In the genomic region with DNA sequence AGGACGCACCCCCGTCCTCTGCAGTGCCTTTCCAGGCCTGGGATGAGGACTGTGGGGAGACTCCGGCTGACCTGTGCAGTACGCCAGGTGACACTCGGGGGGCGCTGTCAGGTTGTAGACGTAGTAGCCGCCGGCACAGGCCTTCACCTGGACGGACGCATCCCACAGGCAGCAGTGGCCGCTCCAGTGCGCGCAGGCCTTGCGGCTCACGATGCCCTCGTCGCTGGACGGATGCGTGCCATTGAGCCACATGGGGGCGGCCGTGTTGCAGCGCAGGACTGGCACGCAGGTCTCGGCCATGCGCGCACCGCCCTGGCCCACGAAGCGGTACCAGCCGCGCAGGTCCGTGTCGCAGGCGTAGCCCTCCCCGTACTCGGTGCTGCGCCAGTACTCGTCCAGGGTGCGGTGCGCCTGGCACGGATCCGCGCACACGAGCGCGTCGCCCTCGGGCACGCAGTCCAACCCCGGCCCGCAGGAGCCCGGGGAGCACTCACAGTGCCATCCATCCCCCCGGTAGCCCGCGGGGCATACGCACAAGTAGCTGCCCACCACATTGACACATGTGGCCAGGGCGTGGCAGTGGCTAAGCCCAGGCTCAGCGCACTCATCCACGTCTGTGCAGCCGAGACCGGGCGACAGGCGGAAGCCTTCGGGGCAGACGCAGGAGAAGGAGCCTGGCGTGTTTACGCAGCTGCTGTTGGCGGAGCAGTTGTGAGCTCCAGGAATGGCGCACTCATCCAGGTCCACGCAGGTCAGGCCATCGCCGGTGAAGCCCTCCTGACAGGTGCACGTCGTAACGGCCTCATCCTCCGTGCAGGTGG, we compare ENCODE assay signal across 13 cellular contexts. TPM values are rescaled to one million over a fixed set of nuclear protein-coding genes. Genes with fewer than 3 reads are reported as not detected.
DNase-seq lines count a peak whose midpoint lies in the region; ATAC-seq, FAIRE-seq and TF ChIP-seq lines count a peak whose summit lies in the region.
"Had no signal": no experiment of that assay in that cellular context is flagged by ENCODE, and none has a peak within 500 bp of the region (broad histone marks: within the 10 kb centered on the region; RNA-seq: fewer than 3 reads in every experiment).

No MANE protein-coding gene starts in this region.

- H3K9ac ChIP-seq in HepG2 (ENCODE audit: insufficient read depth, low read depth, low read length): no peak overlapping the region

- TF ChIP-seq CTCF in 22Rv1 (IDR thresholded peaks at IDR 0.05): peak; percentile 54
- TF ChIP-seq CTCF in GM12875 (IDR thresholded peaks at IDR 0.05; ENCODE audit: borderline replicate concordance, insufficient read depth, low read depth, low read length): peak; percentile 16; the same call in 1 of the 2 replicates
- TF ChIP-seq CTCF in RWPE2 (IDR thresholded peaks at IDR 0.05; ENCODE audit: poor library complexity, severe bottlenecking): no peak
- peak; percentile 75 for TF ChIP-seq CTCF in HepG2 (CRISPR knock-in tag; IDR thresholded peaks at IDR 0.05)
- no peak for TF ChIP-seq CTCF in activated CD8-positive, alpha-beta T cell treated with anti-CD3 and anti-CD28 coated beads for 36 hours (IDR thresholded peaks at IDR 0.05)
- TF ChIP-seq CTCF in CD14-positive monocyte (IDR thresholded peaks at IDR 0.05): no peak

- no peaks in the 10 kb centered on the region for H3K9me3 ChIP-seq in RWPE2 (ENCODE audit: severe bottlenecking)
- no peaks in the 10 kb centered on the region for H3K9me3 ChIP-seq in HepG2 (ENCODE audit: low read length)
- H3K9me3 ChIP-seq: heart left ventricle, MG63 had no signal

- ATAC-seq in RWPE2 (ENCODE audit: low read depth) (peak; percentile 23; the same call in 2 of the 3 replicates), HepG2 (peak; percentile 72), GM18517 (IDR thresholded peaks at IDR 0.05; ENCODE audit: unreplicated experiment) (no peak), GM21423 (IDR thresholded peaks at IDR 0.05; ENCODE audit: unreplicated experiment) (no peak)
- ATAC-seq in activated CD8-positive, alpha-beta T cell treated with anti-CD3 and anti-CD28 coated beads for 36 hours: no peak

- DNase-seq in RWPE2 (ENCODE audit: low spot score) (no peak), HepG2 (ENCODE audit: low spot score) (no peak), CD14-positive monocyte (ENCODE audit: low spot score) (no peak)
- no peak for DNase-seq in activated CD8-positive, alpha-beta T cell treated with anti-CD3 and anti-CD28 coated beads for 36 hours
- DNase-seq: heart left ventricle, mammary epithelial cell, MG63 had no signal

- H3K4me3 ChIP-seq in GM12875 (ENCODE audit: low read depth, low read length) (no peak overlapping the region), RWPE2 (ENCODE audit: severe bottlenecking) (no peak overlapping the region), HepG2 (replicated peaks in 1 of 3; ENCODE audit: insufficient read depth in 1 of 3, low read depth in 2 of 3, low read length in 3 of 3) (no peak overlapping the region)
- H3K4me3 ChIP-seq: heart left ventricle, MG63 had no signal

- no peak for TF ChIP-seq POLR2A in HepG2 (IDR thresholded peaks at IDR 0.05; ENCODE audit: insufficient read depth in 1 of 2, low read depth in 2 of 2, low read length in 2 of 2)

- H3K27ac ChIP-seq in 22Rv1: no peak overlapping the region
- no peak overlapping the region for H3K27ac ChIP-seq in RWPE2 (ENCODE audit: poor library complexity, severe bottlenecking)
- H3K27ac ChIP-seq in HepG2 (ENCODE audit: extremely low read length, insufficient read depth, low read length): no peak overlapping the region
- H3K27ac ChIP-seq: heart left ventricle had no signal

- H3K4me1 Mint-ChIP-seq in activated CD8-positive, alpha-beta T cell treated with anti-CD3 and anti-CD28 coated beads for 36 hours (ENCODE audit: low read depth): no peaks in the 10 kb centered on the region
- no peaks in the 10 kb centered on the region for H3K4me1 Mint-ChIP-seq in CD14-positive monocyte

- BruUV-seq in HepG2 (replicated peaks; lab: Mats Ljungman, UMichigan): no TSS peak

- POLR2A ChIA-PET in HepG2 (lab: Yijun Ruan, JAX): no interaction called here
- POLR2A ChIA-PET in activated CD8-positive, alpha-beta T cell treated with anti-CD3 and anti-CD28 coated beads for 36 hours (lab: Charles Lee): no interaction called here

- no peak for FAIRE-seq in HepG2 (lab: Jason Lieb, UNC)
- FAIRE-seq: endometrium had no signal

- H3K27me3 ChIP-seq in RWPE2 (ENCODE audit: insufficient read depth, poor library complexity, severe bottlenecking): peaks cover 4% of the 10 kb centered on the region
- no peaks in the 10 kb centered on the region for H3K27me3 ChIP-seq in HepG2 (ENCODE audit: control insufficient read depth in 1 of 2, insufficient read depth in 2 of 2, low read length in 2 of 2)

- H3K79me2 ChIP-seq in HepG2 (ENCODE audit: insufficient read depth, low read length): no peaks in the 10 kb centered on the region

- peak; percentile 37; the same call in 1 of the 2 replicates for TF ChIP-seq RAD21 in HepG2 (CRISPR knock-in tag; IDR thresholded peaks at IDR 0.05)

- no peak overlapping the region for H3K4me3 Mint-ChIP-seq in activated CD8-positive, alpha-beta T cell treated with anti-CD3 and anti-CD28 coated beads for 36 hours
- no peak overlapping the region for H3K4me3 Mint-ChIP-seq in CD14-positive monocyte

- in situ Hi-C loops in HepG2 (cut with HindIII; ENCODE audit: extremely low pct_ligation_motif_present, low pct_unique_long_range_greater_than_20kb): no loop called here

- no peaks in the 10 kb centered on the region for H3K36me3 Mint-ChIP-seq in activated CD8-positive, alpha-beta T cell treated with anti-CD3 and anti-CD28 coated beads for 36 hours (ENCODE audit: low read depth)
- H3K36me3 Mint-ChIP-seq in CD14-positive monocyte: no peaks in the 10 kb centered on the region

- WGBS in HepG2 (ENCODE audit: low lambda C conversion rate): 75% methylated on average over 62 of the region's 77 CpGs

- TF ChIP-seq EP300 in HepG2 (IDR thresholded peaks at IDR 0.05; ENCODE audit: low read depth in 2 of 2, low read length in 2 of 2): no peak
- TF ChIP-seq EP300 in HepG2 (CRISPR knock-in tag; IDR thresholded peaks at IDR 0.05; ENCODE audit: borderline replicate concordance): no peak

- no peaks in the 10 kb centered on the region for H3K9me3 Mint-ChIP-seq in activated CD8-positive, alpha-beta T cell treated with anti-CD3 and anti-CD28 coated beads for 36 hours
- peaks cover 0 to 2% (median 0%) of the 10 kb centered on the region in 7 donors for H3K9me3 Mint-ChIP-seq in CD14-positive monocyte

- H3K4me2 ChIP-seq in HepG2 (ENCODE audit: low read depth, low read length): no peak overlapping the region

- peaks cover 2% of the 10 kb centered on the region for H3K27me3 Mint-ChIP-seq in activated CD8-positive, alpha-beta T cell treated with anti-CD3 and anti-CD28 coated beads for 36 hours
- peaks cover 4 to 17% (median 4%) of the 10 kb centered on the region in 3 donors for H3K27me3 Mint-ChIP-seq in CD14-positive monocyte (ENCODE audit: low read depth in 3 of 3)

- no peak overlapping the region for H3K27ac Mint-ChIP-seq in activated CD8-positive, alpha-beta T cell treated with anti-CD3 and anti-CD28 coated beads for 36 hours
- H3K27ac Mint-ChIP-seq in CD14-positive monocyte: no peak overlapping the region

- intact Hi-C loops in HepG2 (cut with micrococcal nuclease; ENCODE audit: unreplicated experiment) (no loop called here), CD14-positive monocyte (cut with micrococcal nuclease) (no loop called here)
- intact Hi-C loops in activated CD8-positive, alpha-beta T cell treated with anti-CD3 and anti-CD28 coated beads for 36 hours (cut with micrococcal nuclease): no loop called here

- no peak overlapping the region for H2AFZ ChIP-seq in HepG2 (ENCODE audit: low read length)

- H4K20me1 ChIP-seq in HepG2 (ENCODE audit: insufficient read depth, low read length): no peaks in the 10 kb centered on the region

- H3K4me1 ChIP-seq in RWPE2 (ENCODE audit: insufficient read depth, poor library complexity, severe bottlenecking): no peaks in the 10 kb centered on the region
- H3K4me1 ChIP-seq in HepG2 (ENCODE audit: insufficient read depth, low read length): peaks cover 7% of the 10 kb centered on the region; the same call in 1 of the 2 replicates
- H3K4me1 ChIP-seq: heart left ventricle had no signal

- H3K36me3 ChIP-seq in RWPE2 (ENCODE audit: low read depth): no peaks in the 10 kb centered on the region
- no peaks in the 10 kb centered on the region for H3K36me3 ChIP-seq in HepG2 (replicated peaks in 1 of 2; ENCODE audit: control insufficient read depth in 1 of 2, insufficient read depth in 2 of 2, low read length in 2 of 2)
- H3K36me3 ChIP-seq: heart left ventricle, MG63 had no signal

- CTCF ChIA-PET in HepG2 (lab: Yijun Ruan, JAX; ENCODE audit: low intra/inter-chr PET ratio, low total read pairs): no interaction called here
- CTCF ChIA-PET in activated CD8-positive, alpha-beta T cell treated with anti-CD3 and anti-CD28 coated beads for 36 hours (lab: Charles Lee): no interaction called here

RNA-seq across cellular contexts. Expression of gene UMOD, which starts 3.9 kb away (rescaled TPM):
- total RNA-seq in HepG2 (2016; rRNA removed; fragmentation: Illumina TruSeq; extraction: Trizol): not detected in 2 replicates
- total RNA-seq in HepG2 (2016; cell fraction: cytosol; rRNA removed; fragmentation: Illumina TruSeq; extraction: Trizol; ENCODE audit: low read depth): not detected in 2 replicates
- not detected in 2 replicates for total RNA-seq in HepG2 (2016; cell fraction: insoluble cytoplasmic fraction; rRNA removed; fragmentation: Illumina TruSeq; extraction: Trizol)
- total RNA-seq in HepG2 (2016; cell fraction: membrane; rRNA removed; fragmentation: Illumina TruSeq; extraction: Trizol): not detected in 2 replicates
- not detected in 2 replicates for total RNA-seq in HepG2 (2016; cell fraction: nucleus; rRNA removed; fragmentation: Illumina TruSeq; extraction: Trizol)
- polyA plus RNA-seq in HepG2 (2011; rRNA removed) (not detected in 2 replicates), CD14-positive monocyte (not detected)
- polyA plus RNA-seq in HepG2 (2011; cell fraction: cytosol; rRNA removed): not detected in 2 replicates
- not detected in 2 replicates for polyA plus RNA-seq in HepG2 (2011; cell fraction: nucleus; rRNA removed)
- not detected in 2 replicates for polyA plus RNA-seq in HepG2 (2012)
- not detected in 2 replicates for polyA plus RNA-seq in HepG2 (2016; cell fraction: cytosol; fragmentation: Illumina TruSeq; extraction: Trizol; ENCODE audit: low read depth)
- not detected in 2 replicates for polyA plus RNA-seq in HepG2 (2016; cell fraction: insoluble cytoplasmic fraction; fragmentation: Illumina TruSeq; extraction: Trizol; ENCODE audit: low read depth)
- polyA plus RNA-seq in HepG2 (2016; cell fraction: membrane; fragmentation: Illumina TruSeq; extraction: Trizol; ENCODE audit: low read depth): not detected in 2 replicates
- not detected in 2 replicates for polyA plus RNA-seq in HepG2 (2016; cell fraction: nucleus; fragmentation: Illumina TruSeq; extraction: Trizol; ENCODE audit: insufficient read depth, low read depth)
- polyA minus RNA-seq in HepG2 (2011; rRNA and poly(A)+ RNA removed; ENCODE audit: low replicate concordance): not detected in 2 replicates
- not detected in 2 replicates for polyA minus RNA-seq in HepG2 (2011; cell fraction: cytosol; rRNA and poly(A)+ RNA removed)
- not detected in 2 replicates for polyA minus RNA-seq in HepG2 (2011; cell fraction: nucleus; rRNA and poly(A)+ RNA removed)
- not detected for total RNA-seq in activated CD8-positive, alpha-beta T cell treated with anti-CD3 and anti-CD28 coated beads for 36 hours
- total RNA-seq: heart left ventricle, mammary epithelial cell, omental fat pad had no signal
- polyA plus RNA-seq: heart left ventricle, mammary epithelial cell had no signal

RNA-seq across cellular contexts. Expression of gene GP2, which starts 21.3 kb away (rescaled TPM):
- 0.69 and 0.88 TPM in 2 replicates for total RNA-seq in HepG2 (2016; rRNA removed; fragmentation: Illumina TruSeq; extraction: Trizol)
- total RNA-seq in HepG2 (2016; cell fraction: cytosol; rRNA removed; fragmentation: Illumina TruSeq; extraction: Trizol; ENCODE audit: low read depth): 0.30 TPM in 1 of 2 replicates, not detected in the other
- total RNA-seq in HepG2 (2016; cell fraction: insoluble cytoplasmic fraction; rRNA removed; fragmentation: Illumina TruSeq; extraction: Trizol): 0.49 and 0.76 TPM in 2 replicates
- total RNA-seq in HepG2 (2016; cell fraction: membrane; rRNA removed; fragmentation: Illumina TruSeq; extraction: Trizol): 0.34 and 0.48 TPM in 2 replicates
- 0.93 and 1.8 TPM in 2 replicates for total RNA-seq in HepG2 (2016; cell fraction: nucleus; rRNA removed; fragmentation: Illumina TruSeq; extraction: Trizol)
- polyA plus RNA-seq in HepG2 (2011; rRNA removed) (0.15 and 0.25 TPM in 2 replicates), CD14-positive monocyte (not detected)
- polyA plus RNA-seq in HepG2 (2011; cell fraction: cytosol; rRNA removed): 0.19 and 0.36 TPM in 2 replicates
- 0.16 TPM in 1 of 2 replicates, not detected in the other for polyA plus RNA-seq in HepG2 (2011; cell fraction: nucleus; rRNA removed)
- polyA plus RNA-seq in HepG2 (2012): not detected in 2 replicates
- polyA plus RNA-seq in HepG2 (2016; cell fraction: cytosol; fragmentation: Illumina TruSeq; extraction: Trizol; ENCODE audit: low read depth): 0.09 and 0.18 TPM in 2 replicates
- 0.34 and 0.84 TPM in 2 replicates for polyA plus RNA-seq in HepG2 (2016; cell fraction: insoluble cytoplasmic fraction; fragmentation: Illumina TruSeq; extraction: Trizol; ENCODE audit: low read depth)
- polyA plus RNA-seq in HepG2 (2016; cell fraction: membrane; fragmentation: Illumina TruSeq; extraction: Trizol; ENCODE audit: low read depth): 0.08 TPM in 1 of 2 replicates, not detected in the other
- polyA plus RNA-seq in HepG2 (2016; cell fraction: nucleus; fragmentation: Illumina TruSeq; extraction: Trizol; ENCODE audit: insufficient read depth, low read depth): 0.73 and 1.5 TPM in 2 replicates
- 0.24 TPM in 1 of 2 replicates, not detected in the other for polyA minus RNA-seq in HepG2 (2011; rRNA and poly(A)+ RNA removed; ENCODE audit: low replicate concordance)
- not detected in 2 replicates for polyA minus RNA-seq in HepG2 (2011; cell fraction: cytosol; rRNA and poly(A)+ RNA removed)
- polyA minus RNA-seq in HepG2 (2011; cell fraction: nucleus; rRNA and poly(A)+ RNA removed): not detected in 2 replicates
- total RNA-seq in activated CD8-positive, alpha-beta T cell treated with anti-CD3 and anti-CD28 coated beads for 36 hours: not detected
- total RNA-seq: mammary epithelial cell had no signal
- polyA plus RNA-seq: mammary epithelial cell had no signal

RNA-seq across cellular contexts. Expression of gene PDILT, which starts 56.0 kb away (rescaled TPM):
- total RNA-seq in HepG2 (2016; rRNA removed; fragmentation: Illumina TruSeq; extraction: Trizol): not detected in 2 replicates
- total RNA-seq in HepG2 (2016; cell fraction: cytosol; rRNA removed; fragmentation: Illumina TruSeq; extraction: Trizol; ENCODE audit: low read depth): not detected in 2 replicates
- total RNA-seq in HepG2 (2016; cell fraction: insoluble cytoplasmic fraction; rRNA removed; fragmentation: Illumina TruSeq; extraction: Trizol): not detected in 2 replicates
- total RNA-seq in HepG2 (2016; cell fraction: membrane; rRNA removed; fragmentation: Illumina TruSeq; extraction: Trizol): not detected in 2 replicates
- not detected in 2 replicates for total RNA-seq in HepG2 (2016; cell fraction: nucleus; rRNA removed; fragmentation: Illumina TruSeq; extraction: Trizol)
- 0.12 TPM in 1 of 2 replicates, not detected in the other for polyA plus RNA-seq in HepG2 (2011; rRNA removed)
- polyA plus RNA-seq in HepG2 (2011; cell fraction: cytosol; rRNA removed): not detected in 2 replicates
- polyA plus RNA-seq in HepG2 (2011; cell fraction: nucleus; rRNA removed): not detected in 2 replicates
- 0.07 and 0.16 TPM in 2 replicates for polyA plus RNA-seq in HepG2 (2012)
- polyA plus RNA-seq in HepG2 (2016; cell fraction: cytosol; fragmentation: Illumina TruSeq; extraction: Trizol; ENCODE audit: low read depth): not detected in 2 replicates
- not detected in 2 replicates for polyA plus RNA-seq in HepG2 (2016; cell fraction: insoluble cytoplasmic fraction; fragmentation: Illumina TruSeq; extraction: Trizol; ENCODE audit: low read depth)
- polyA plus RNA-seq in HepG2 (2016; cell fraction: membrane; fragmentation: Illumina TruSeq; extraction: Trizol; ENCODE audit: low read depth): not detected in 2 replicates
- not detected in 2 replicates for polyA plus RNA-seq in HepG2 (2016; cell fraction: nucleus; fragmentation: Illumina TruSeq; extraction: Trizol; ENCODE audit: insufficient read depth, low read depth)
- 0.10 TPM in 1 of 2 replicates, not detected in the other for polyA minus RNA-seq in HepG2 (2011; rRNA and poly(A)+ RNA removed; ENCODE audit: low replicate concordance)
- not detected in 2 replicates for polyA minus RNA-seq in HepG2 (2011; cell fraction: cytosol; rRNA and poly(A)+ RNA removed)
- not detected in 2 replicates for polyA minus RNA-seq in HepG2 (2011; cell fraction: nucleus; rRNA and poly(A)+ RNA removed)
- not detected for total RNA-seq in activated CD8-positive, alpha-beta T cell treated with anti-CD3 and anti-CD28 coated beads for 36 hours
- polyA plus RNA-seq in CD14-positive monocyte: not detected
- total RNA-seq: heart left ventricle, mammary epithelial cell, omental fat pad had no signal
- polyA plus RNA-seq: heart left ventricle, mammary epithelial cell had no signal

Comparison
In these comparisons a context has a peak if more than half of its experiments do, and no peak if none do; other contexts are left out.
1. CTCF ChIP-seq: peak in 22Rv1 (single experiment), GM12875 (single experiment) and HepG2 (single experiment); none in RWPE2 (single experiment), activated CD8-positive, alpha-beta T cell treated with anti-CD3 and anti-CD28 coated beads for 36 hours (single experiment) and CD14-positive monocyte (single experiment).
2. ATAC-seq: peak in RWPE2 (single experiment) and HepG2 (single experiment); none in activated CD8-positive, alpha-beta T cell treated with anti-CD3 and anti-CD28 coated beads for 36 hours (single experiment), GM18517 (single experiment) and GM21423 (single experiment).